In the genomic region with DNA sequence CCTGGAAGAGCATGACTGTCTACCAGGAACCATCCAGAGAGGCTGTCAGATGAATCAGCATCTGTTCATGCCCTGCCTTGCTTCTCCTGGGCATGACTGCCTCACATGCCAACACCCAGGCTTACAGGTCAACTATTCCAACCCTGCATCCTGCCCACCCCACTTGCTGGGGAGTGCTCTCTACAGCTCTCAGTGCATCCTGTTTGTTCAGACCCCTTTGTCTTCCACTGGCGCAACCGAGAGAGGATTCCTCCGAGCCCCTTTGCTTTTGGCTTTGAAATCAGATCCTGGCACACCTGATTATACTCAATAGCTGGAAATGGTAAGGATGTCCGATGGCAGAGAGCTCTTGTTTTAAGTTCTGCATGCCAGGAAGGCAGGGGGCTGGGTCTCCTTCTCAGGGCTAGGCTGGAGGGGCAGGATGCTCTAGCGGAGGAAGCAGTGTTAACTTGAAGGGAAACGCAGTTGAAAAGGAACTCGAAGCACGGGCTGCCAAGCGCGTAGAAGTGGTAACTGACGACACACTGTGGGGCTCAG, we compare ENCODE assay signal across 13 cellular contexts.
A peak's percentile ranks its signal among the peaks of the same experiment; 100 is the strongest.
DNase-seq lines count a peak whose midpoint lies in the region; ATAC-seq and TF ChIP-seq lines count a peak whose summit lies in the region.
"Had no signal": no experiment of that assay in that cellular context is flagged by ENCODE, and none has a peak within 500 bp of the region (broad histone marks: within the 10 kb centered on the region; RNA-seq: fewer than 3 reads in every experiment).

No MANE protein-coding gene starts in this region.

- H3K9me3 ChIP-seq in DOHH2 (ENCODE audit: control insufficient read depth, insufficient read depth, low read length) (no peaks in the 10 kb centered on the region), mesenchymal stem cell (ENCODE audit: control insufficient read depth, low read length) (no peaks in the 10 kb centered on the region)

- TF ChIP-seq CTCF in DOHH2 (IDR thresholded peaks at IDR 0.05; ENCODE audit: low read depth, low read length, poor library complexity, severe bottlenecking) (no peak), RWPE1 (conservative IDR thresholded peaks at IDR 0.05; ENCODE audit: low read depth) (no peak)

- H3K4me3 ChIP-seq in DOHH2 (ENCODE audit: low read length), result no peak overlapping the region
- no peak overlapping the region for H3K4me3 ChIP-seq in mesenchymal stem cell (ENCODE audit: insufficient read depth in 1 of 2, low read depth in 1 of 2, low read length in 2 of 2)

- no peak overlapping the region for H2AK5ac ChIP-seq in mesenchymal stem cell (ENCODE audit: low read length, severe bottlenecking)

- POLR2A ChIA-PET in RWPE1 (lab: Yijun Ruan, JAX; ENCODE audit: low non-redundant PET), result no interaction called here

- H2BK5ac ChIP-seq in mesenchymal stem cell (ENCODE audit: low read depth, low read length, poor library complexity, severe bottlenecking), result no peak overlapping the region

- H3K27me3 ChIP-seq in DOHH2 (ENCODE audit: control insufficient read depth, low read length), result no peaks in the 10 kb centered on the region
- H3K27me3 ChIP-seq in mesenchymal stem cell (ENCODE audit: control insufficient read depth in 1 of 2, insufficient read depth in 1 of 2, low read length in 2 of 2), result no peaks in the 10 kb centered on the region

- H3K79me1 ChIP-seq in mesenchymal stem cell (replicated peaks; ENCODE audit: low read length, poor library complexity, severe bottlenecking), result no peaks in the 10 kb centered on the region

- no peaks in the 10 kb centered on the region for H3K79me2 ChIP-seq in DOHH2 (ENCODE audit: control insufficient read depth, low read length)

- H3K4me1 ChIP-seq in DOHH2 (ENCODE audit: control insufficient read depth, low read length) (peaks cover 42% of the 10 kb centered on the region), mesenchymal stem cell (ENCODE audit: control insufficient read depth, insufficient read depth, low read depth, low read length) (peaks cover 2% of the 10 kb centered on the region)

- H3K9ac ChIP-seq in mesenchymal stem cell (ENCODE audit: low read length), result no peak overlapping the region

- ATAC-seq in GM21825 (IDR thresholded peaks at IDR 0.05; ENCODE audit: unreplicated experiment) (peak; percentile 27), HG02763 (IDR thresholded peaks at IDR 0.05; ENCODE audit: unreplicated experiment) (no peak)
- ATAC-seq: activated CD8-positive, alpha-beta T cell treated with anti-CD3 and anti-CD28 coated beads for 36 hours had no signal

- WGBS in mesenchymal stem cell, result 92% methylated on average over 11 of the region's 11 CpGs

- no peak overlapping the region for H2BK120ac ChIP-seq in mesenchymal stem cell (ENCODE audit: low read depth, low read length)

- peak overlapping the region in 1 of 2 experiments; percentile 79 for H2BK12ac ChIP-seq in mesenchymal stem cell (ENCODE audit: low read length in 2 of 2)

- H3K36me3 ChIP-seq in DOHH2 (ENCODE audit: control insufficient read depth, low read length) (no peaks in the 10 kb centered on the region), mesenchymal stem cell (ENCODE audit: control insufficient read depth in 1 of 2, insufficient read depth in 2 of 2, low read depth in 1 of 2, low read length in 2 of 2) (no peaks in the 10 kb centered on the region)

- peak overlapping the region; percentile 64 for H4K91ac ChIP-seq in mesenchymal stem cell (ENCODE audit: low read length)

- peak overlapping the region; percentile 19 for H4K8ac ChIP-seq in mesenchymal stem cell (ENCODE audit: low read length)

- H3K14ac ChIP-seq in mesenchymal stem cell (ENCODE audit: low read length in 2 of 2), result no peak overlapping the region

- peak overlapping the region in 1 of 2 experiments; percentile 18 for H3K4ac ChIP-seq in mesenchymal stem cell (ENCODE audit: low read depth in 1 of 2, low read length in 2 of 2)

- H2AFZ ChIP-seq in mesenchymal stem cell (ENCODE audit: low read depth, low read length), result no peak overlapping the region

- no peak overlapping the region for H3K23ac ChIP-seq in mesenchymal stem cell (ENCODE audit: low read length in 2 of 2)

- H4K20me1 ChIP-seq in DOHH2 (ENCODE audit: control insufficient read depth, insufficient read depth, low read depth, low read length), result no peaks in the 10 kb centered on the region

- DNase-seq in RWPE1 (ENCODE audit: low spot score) (peak; percentile 69), mesenchymal stem cell (no peak), putamen (ENCODE audit: low spot score) (no peak), SHP77 treated with DMSO at 0.1 percent for 48 hours (lab: John Stamatoyannopoulos, UW) (no peak), NOMO-1 treated with dmso at 0.1 percent for 144 hours (lab: John Stamatoyannopoulos, UW; ENCODE audit: unreplicated experiment) (no peak)
- DNase-seq: activated CD8-positive, alpha-beta T cell treated with anti-CD3 and anti-CD28 coated beads for 36 hours; NCI-H1092 treated with DMSO at 0.1 percent for 48 hours; nephron progenitor cell; SIG-M5; stimulated activated CD4-positive, alpha-beta T cell treated with anti-CD3 and anti-CD28 coated beads, Interleukin-4, amount 100 ng/mL, for 24 hours had no signal

- H3K4me2 ChIP-seq in DOHH2 (ENCODE audit: low read length) (peak overlapping the region; percentile 13), mesenchymal stem cell (ENCODE audit: low read length, poor library complexity, severe bottlenecking) (no peak overlapping the region)

- CTCF ChIA-PET in RWPE1 (lab: Yijun Ruan, JAX), result interaction anchor here (0.6 kb wide), 1 partner anchor 185 kb away, joined by 3 read pairs; no protein-coding TSS in a partner anchor

- peak overlapping the region in 1 of 2 experiments; percentile 13 for H3K18ac ChIP-seq in mesenchymal stem cell (ENCODE audit: low read depth in 1 of 2, low read length in 2 of 2)

- H3F3A ChIP-seq in DOHH2 (ENCODE audit: control insufficient read depth, insufficient read depth), result no peaks in the 10 kb centered on the region

- H3K27ac ChIP-seq in DOHH2 (ENCODE audit: low read depth, low read length), result no peak overlapping the region
- H3K27ac ChIP-seq in RWPE1, result peak overlapping the region; percentile 50
- H3K27ac ChIP-seq in mesenchymal stem cell (ENCODE audit: low read length, poor library complexity, severe bottlenecking), result no peak overlapping the region

- no peaks in the 10 kb centered on the region for H3K9me2 ChIP-seq in DOHH2 (replicated peaks; ENCODE audit: control insufficient read depth, low read length)

- H2BK15ac ChIP-seq in mesenchymal stem cell (ENCODE audit: low read depth, poor library complexity, severe bottlenecking), result no peak overlapping the region
